In the genomic region with DNA sequence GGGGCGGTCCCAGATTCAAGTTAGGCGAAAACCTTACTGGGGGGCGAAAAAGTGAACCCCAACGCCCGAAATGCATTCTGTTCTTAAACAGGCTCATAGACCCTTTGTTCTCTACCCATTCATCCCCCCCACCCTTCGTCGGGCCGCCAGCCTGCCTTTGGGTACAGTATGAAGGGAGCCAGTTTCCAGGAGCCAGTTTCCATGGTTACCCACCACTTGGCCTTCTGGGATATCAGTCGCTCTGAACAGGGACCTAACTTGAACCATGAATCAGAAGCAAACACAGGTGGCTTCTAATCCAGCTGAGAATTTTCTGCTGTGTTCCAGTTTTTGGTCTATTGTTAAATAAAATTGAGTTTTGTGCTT, we compare ENCODE assay signal across 8 cellular contexts. TPM values are rescaled to one million over a fixed set of nuclear protein-coding genes. Genes with fewer than 3 reads are reported as not detected.
DNase-seq lines count a peak whose midpoint lies in the region; ATAC-seq and TF ChIP-seq lines count a peak whose summit lies in the region.

No MANE protein-coding gene starts in this region.

- H3K4me1 Mint-ChIP-seq in naive thymus-derived CD8-positive, alpha-beta T cell = peaks cover 12 to 31% (median 25%) of the 10 kb centered on the region in 4 donors
- H3K4me1 Mint-ChIP-seq in stimulated activated naive CD8-positive, alpha-beta T cell treated with anti-CD3 and anti-CD28 coated beads, Interleukin-15, Interleukin-2, amounts not matched to agents 100 ng/mL and 50 ng/mL, for 24 hours (ENCODE audit: low read depth) = peaks cover 24% of the 10 kb centered on the region

- peak overlapping the region; percentile 83 for H3K9ac ChIP-seq in HUES64 (ENCODE audit: low read depth, low read length)

- peaks cover 13% of the 10 kb centered on the region for H3K36me3 ChIP-seq in HUES64 (ENCODE audit: insufficient read depth, low read length)
- H3K36me3 ChIP-seq in Peyer's patch = no peaks in the 10 kb centered on the region

- WGBS in HUES64 = under 1% methylated on average over 9 of the region's 9 CpGs

- H3K4me3 ChIP-seq in HUES64 (ENCODE audit: low read length) = peak overlapping the region; percentile 97
- H3K4me3 ChIP-seq in Peyer's patch = peak overlapping the region; percentile 82 to 98 (median 85)
- peak overlapping the region; percentile 100 for H3K4me3 ChIP-seq in fibroblast of mammary gland (ENCODE audit: control insufficient read depth, low read depth, low read length)

- H3K9me3 ChIP-seq in HUES64 (ENCODE audit: insufficient read depth, low read depth, low read length) (peaks cover 9% of the 10 kb centered on the region), Peyer's patch (no peaks in the 10 kb centered on the region)

- TF ChIP-seq CTCF in Peyer's patch (IDR thresholded peaks at IDR 0.05) (no peak), fibroblast of mammary gland (conservative IDR thresholded peaks at IDR 0.05; ENCODE audit: control insufficient read depth, insufficient read depth, low read depth, low read length) (no peak)

- H3K36me3 Mint-ChIP-seq in naive thymus-derived CD8-positive, alpha-beta T cell = peaks cover 0 to 16% (median 4%) of the 10 kb centered on the region in 3 donors
- H3K36me3 Mint-ChIP-seq in stimulated activated naive CD8-positive, alpha-beta T cell treated with anti-CD3 and anti-CD28 coated beads, Interleukin-15, Interleukin-2, amounts not matched to agents 100 ng/mL and 50 ng/mL, for 24 hours (ENCODE audit: low read depth) = peaks cover 16% of the 10 kb centered on the region

- H3K27ac ChIP-seq in HUES64 (ENCODE audit: low read depth, low read length) (peak overlapping the region; percentile 70; the same call in 1 of the 2 replicates), Peyer's patch (peak overlapping the region; percentile 67 to 87 (median 82))

- ATAC-seq in GM19395 (IDR thresholded peaks at IDR 0.05; ENCODE audit: unreplicated experiment) = peak; percentile 54
- peak; percentile 65 to 71 for ATAC-seq in naive thymus-derived CD8-positive, alpha-beta T cell

- H3K27me3 ChIP-seq in HUES64 (ENCODE audit: insufficient read depth, low read length) (peaks cover 20% of the 10 kb centered on the region), Peyer's patch (no peaks in the 10 kb centered on the region)

- POLR2A ChIA-PET in naive thymus-derived CD8-positive, alpha-beta T cell (lab: Charles Lee) = interaction anchor here (1.6 to 3.5 kb wide), 3 partner anchors 53 to 399 kb away, joined by 5 to 29 read pairs (median 6); a partner anchor contains a TSS

- H3K9me3 Mint-ChIP-seq in naive thymus-derived CD8-positive, alpha-beta T cell = no peaks in the 10 kb centered on the region
- H3K9me3 Mint-ChIP-seq in stimulated activated naive CD8-positive, alpha-beta T cell treated with anti-CD3 and anti-CD28 coated beads, Interleukin-15, Interleukin-2, amounts not matched to agents 100 ng/mL and 50 ng/mL, for 24 hours = no peaks in the 10 kb centered on the region

- DNase-seq in Ammon's horn (ENCODE audit: low spot score) (peak; percentile 84), Peyer's patch (peak in 2 of 3 donors; percentile 53 to 75), fibroblast of mammary gland (ENCODE audit: low read depth) (peak; percentile 83)
- DNase-seq in activated T-helper 1 cell treated with anti-CD3 and anti-CD28 coated beads, Interleukin-2, amount 50 U/mL, for 16 hours (ENCODE audit: low read depth in 1 of 2, low spot score in 1 of 2) = peak; percentile 6 to 27
- DNase-seq in naive thymus-derived CD8-positive, alpha-beta T cell = peak in 9 of 10 donors; percentile 31 to 82 (median 68)

- no peak for TF ChIP-seq POLR2A in Peyer's patch (IDR thresholded peaks at IDR 0.05)

- no peaks in the 10 kb centered on the region for H3K27me3 Mint-ChIP-seq in naive thymus-derived CD8-positive, alpha-beta T cell
- H3K27me3 Mint-ChIP-seq in stimulated activated naive CD8-positive, alpha-beta T cell treated with anti-CD3 and anti-CD28 coated beads, Interleukin-15, Interleukin-2, amounts not matched to agents 100 ng/mL and 50 ng/mL, for 24 hours = no peaks in the 10 kb centered on the region

- H3K4me1 ChIP-seq in HUES64 (ENCODE audit: insufficient read depth, low read length) (peaks cover 6% of the 10 kb centered on the region; the same call in 1 of the 2 replicates), Peyer's patch (peaks cover 0 to 13% (median 4%) of the 10 kb centered on the region in 4 donors)

- H3K4me3 Mint-ChIP-seq in naive thymus-derived CD8-positive, alpha-beta T cell = peak overlapping the region; percentile 97 to 100 (median 100)
- peak overlapping the region; percentile 100 for H3K4me3 Mint-ChIP-seq in stimulated activated naive CD8-positive, alpha-beta T cell treated with anti-CD3 and anti-CD28 coated beads, Interleukin-15, Interleukin-2, amounts not matched to agents 100 ng/mL and 50 ng/mL, for 24 hours

- peak overlapping the region; percentile 98 to 100 (median 100) for H3K27ac Mint-ChIP-seq in naive thymus-derived CD8-positive, alpha-beta T cell
- peak overlapping the region; percentile 99 for H3K27ac Mint-ChIP-seq in stimulated activated naive CD8-positive, alpha-beta T cell treated with anti-CD3 and anti-CD28 coated beads, Interleukin-15, Interleukin-2, amounts not matched to agents 100 ng/mL and 50 ng/mL, for 24 hours

RNA-seq across cellular contexts. Expression of a gene that starts 0.5 kb away (rescaled TPM):
- polyA plus RNA-seq in HUES64 (2013, experiment 1 of 2) = 29.5 TPM
- polyA plus RNA-seq in HUES64 (2013, experiment 2 of 2) = 32.8 TPM
- total RNA-seq in Peyer's patch = 10 to 100 TPM; 13.3 to 28.1 (median 16.5) TPM
- total RNA-seq in naive thymus-derived CD8-positive, alpha-beta T cell = 10 to 100 TPM; 33.8 to 34.8 TPM
- 10 to 100 TPM; 23.6 to 25.9 (median 24.0) TPM for polyA plus RNA-seq in naive thymus-derived CD8-positive, alpha-beta T cell

RNA-seq across cellular contexts. Expression of a gene that starts 53.8 kb away (rescaled TPM):
- 179 TPM for polyA plus RNA-seq in HUES64 (2013, experiment 1 of 2)
- 167 TPM for polyA plus RNA-seq in HUES64 (2013, experiment 2 of 2)
- 100 to 1,000 TPM; 174 to 224 (median 198) TPM for total RNA-seq in Peyer's patch
- total RNA-seq in naive thymus-derived CD8-positive, alpha-beta T cell = 10 to 100 TPM; 89.6 to 94.9 TPM
- polyA plus RNA-seq in naive thymus-derived CD8-positive, alpha-beta T cell = 10 to 100 TPM; 19.5 to 31.2 (median 23.7) TPM

Comparison
In these comparisons a context has a peak if more than half of its experiments do, and no peak if none do; other contexts are left out.
1. Peak in every context shown above with its lines: DNase-seq, ATAC-seq, H3K4me3 ChIP-seq and H3K27ac ChIP-seq.
2. DNase-seq: peak in every context shown above with its lines; median percentile 84 in Ammon's horn; 83 in fibroblast of mammary gland; 68 in naive thymus-derived CD8-positive, alpha-beta T cell; 64 in Peyer's patch; 16 in activated T-helper 1 cell treated with anti-CD3 and anti-CD28 coated beads, Interleukin-2, amount 50 U/mL, for 16 hours.